ENCODE assay signal across 1 cellular context in genomic region chr3:16695710-16696109, GRCh38.
TF ChIP-seq lines count a peak whose summit lies in the region.

No MANE protein-coding gene starts in this region.

TF ChIP-seq in H1, 55 proteins besides CTCF, POLR2A, EP300 and RAD21:
- TF ChIP-seq E2F6 (IDR thresholded peaks at IDR 0.05) (no peak), KDM1A (IDR thresholded peaks at IDR 0.05; ENCODE audit: borderline replicate concordance, low read length) (no peak), RNF2 (IDR thresholded peaks at IDR 0.05; ENCODE audit: borderline replicate concordance, low read depth, low read length, missing control alignments, poor library complexity, severe bottlenecking) (no peak), TCF12 (IDR thresholded peaks at IDR 0.05; ENCODE audit: low read depth, low read length) (no peak), TBP (IDR thresholded peaks at IDR 0.05; ENCODE audit: low read depth, low read length) (no peak), FOSL1 (IDR thresholded peaks at IDR 0.05; ENCODE audit: insufficient read depth, low read depth, low read length) (no peak), CHD7 (IDR thresholded peaks at IDR 0.05; ENCODE audit: insufficient replicate concordance, low read length) (no peak), SIN3A (conservative IDR thresholded peaks at IDR 0.05 in 1 of 2, IDR thresholded peaks at IDR 0.05 in 1 of 2; ENCODE audit: low read depth in 1 of 2, low read length in 2 of 2) (no peak), SAP30 (IDR thresholded peaks at IDR 0.05; ENCODE audit: insufficient read depth, insufficient replicate concordance, low read length) (no peak), SIX5 (IDR thresholded peaks at IDR 0.05; ENCODE audit: low read depth, low read length) (no peak), POU5F1 (IDR thresholded peaks at IDR 0.05; ENCODE audit: low read depth, low read length) (no peak), EGR1 (IDR thresholded peaks at IDR 0.05; ENCODE audit: borderline replicate concordance, low read depth, low read length) (no peak), SUZ12 (IDR thresholded peaks at IDR 0.05; ENCODE audit: low read length) (no peak), BRCA1 (IDR thresholded peaks at IDR 0.05; ENCODE audit: low read depth, low read length) (no peak), NANOG (IDR thresholded peaks at IDR 0.05; ENCODE audit: insufficient read depth, low read depth, low read length, poor library complexity, severe bottlenecking) (no peak)
